In the genomic region with DNA sequence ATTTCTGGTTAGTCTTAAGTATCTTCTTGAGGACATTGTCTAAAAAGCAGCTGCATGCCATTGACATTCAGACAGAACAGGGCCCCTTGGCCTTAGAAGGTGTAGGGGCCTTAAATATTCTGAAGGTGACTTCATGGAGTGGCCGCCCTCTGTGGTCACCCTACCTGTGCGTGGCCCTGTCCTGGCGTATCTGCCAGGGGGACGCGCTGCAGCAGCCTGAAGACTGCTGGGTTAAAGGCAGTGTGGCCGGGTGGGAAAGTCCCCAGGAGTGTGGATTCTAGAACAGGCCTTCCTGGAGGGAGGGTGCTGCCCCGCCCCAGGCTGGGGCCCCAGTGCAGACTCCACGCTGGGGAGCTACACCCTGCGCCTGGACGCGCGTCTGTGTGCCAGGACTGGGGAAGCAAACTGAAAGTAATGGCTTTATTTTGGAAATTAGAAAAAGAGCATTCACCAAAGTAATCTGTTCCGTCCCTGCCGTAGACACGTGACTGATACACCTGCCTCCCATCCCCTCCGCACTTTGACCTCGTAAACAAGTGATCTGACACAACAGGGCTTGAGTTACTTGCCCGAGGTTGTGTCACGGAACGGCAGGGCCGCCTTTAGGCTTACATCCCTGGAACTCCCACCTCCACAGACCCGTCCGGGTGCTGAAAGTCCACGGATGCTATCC, we compare ENCODE assay signal across 8 cellular contexts. TPM values are rescaled to one million over a fixed set of nuclear protein-coding genes. Genes with fewer than 3 reads are reported as not detected.
DNase-seq lines count a peak whose midpoint lies in the region; ATAC-seq and TF ChIP-seq lines count a peak whose summit lies in the region.

No MANE protein-coding gene starts in this region.

- H3K4me1 Mint-ChIP-seq in CD8-positive, alpha-beta T cell (ENCODE audit: low read depth) = peaks cover 53% of the 10 kb centered on the region

- H3K4me1 ChIP-seq in CD8-positive, alpha-beta T cell (ENCODE audit: insufficient read depth, low read length) = peaks cover 23% of the 10 kb centered on the region

- peak overlapping the region; percentile 81 for H3K4me3 Mint-ChIP-seq in CD8-positive, alpha-beta T cell

- H3K36me3 ChIP-seq in CD8-positive, alpha-beta T cell (ENCODE audit: insufficient read depth, low read length) = peaks cover 3% of the 10 kb centered on the region

- no peak for TF ChIP-seq CTCF in CD8-positive, alpha-beta T cell (IDR thresholded peaks at IDR 0.05)
- TF ChIP-seq CTCF in fibroblast of the aortic adventitia (IDR thresholded peaks at IDR 0.05; ENCODE audit: insufficient read depth, low read length) (no peak), retinal pigment epithelial cell (conservative IDR thresholded peaks at IDR 0.05; ENCODE audit: low read depth, low read length) (no peak)

- CTCF ChIA-PET in CD8-positive, alpha-beta T cell (lab: Charles Lee) = no interaction called here

- H3K27me3 Mint-ChIP-seq in CD8-positive, alpha-beta T cell (ENCODE audit: low read depth) = no peaks in the 10 kb centered on the region

- H3K9me3 ChIP-seq in CD8-positive, alpha-beta T cell (ENCODE audit: low read length) = no peaks in the 10 kb centered on the region

- peak in 3 of 7 experiments; percentile 38 to 51 (median 42) for DNase-seq in CD8-positive, alpha-beta T cell
- peak; percentile 36 for DNase-seq in activated T-cell treated with anti-CD3 and anti-CD28 coated beads for 1 hour (ENCODE audit: low read depth)
- no peak for DNase-seq in fibroblast of the aortic adventitia (ENCODE audit: low read depth)
- DNase-seq in retinal pigment epithelial cell (ENCODE audit: low read depth) = no peak
- no peak for DNase-seq in Kasumi-1 (lab: John Stamatoyannopoulos, UW)
- DNase-seq in SKM-1 treated with dmso at 0.1 percent for 144 hours (lab: John Stamatoyannopoulos, UW; ENCODE audit: unreplicated experiment) = no peak
- DNase-seq in NCI-H2107 (lab: John Stamatoyannopoulos, UW) = no peak

- no peaks in the 10 kb centered on the region for H3K27me3 ChIP-seq in CD8-positive, alpha-beta T cell (ENCODE audit: insufficient read depth, low read length)

- H3K4me3 ChIP-seq in CD8-positive, alpha-beta T cell (ENCODE audit: low read depth, low read length) = peak overlapping the region; percentile 61
- H3K4me3 ChIP-seq in fibroblast of the aortic adventitia (ENCODE audit: low read depth, low read length) = peak overlapping the region; percentile 72
- peak overlapping the region; percentile 59 for H3K4me3 ChIP-seq in retinal pigment epithelial cell (ENCODE audit: low read length)

- intact Hi-C loops in CD8-positive, alpha-beta T cell (cut with DNase I, micrococcal nuclease) = loop anchor here (1.0 to 5.0 kb wide), 5 partner anchors 51 to 974 kb away; a partner anchor contains a TSS

- peak; percentile 53 for ATAC-seq in CD8-positive, alpha-beta T cell
- peak; percentile 44 for ATAC-seq in HG03432 (IDR thresholded peaks at IDR 0.05; ENCODE audit: unreplicated experiment)

- H3K36me3 Mint-ChIP-seq in CD8-positive, alpha-beta T cell = peaks cover 26% of the 10 kb centered on the region

- H3K27ac Mint-ChIP-seq in CD8-positive, alpha-beta T cell = peak overlapping the region; percentile 85

- POLR2A ChIA-PET in CD8-positive, alpha-beta T cell (lab: Charles Lee) = interaction anchor here (0.9 to 1.4 kb wide), 3 partner anchors 27 to 55 kb away, joined by 3 to 8 read pairs (median 3); no protein-coding TSS in a partner anchor

- H3K9me3 Mint-ChIP-seq in CD8-positive, alpha-beta T cell = no peaks in the 10 kb centered on the region

- peak overlapping the region; percentile 45 for H3K27ac ChIP-seq in CD8-positive, alpha-beta T cell (ENCODE audit: low read depth, low read length)

RNA-seq across cellular contexts. Expression of a gene that starts 1.8 kb away (rescaled TPM):
- 10 to 100 TPM; 34.6 to 37.5 TPM for total RNA-seq in CD8-positive, alpha-beta T cell
- 16.3 and 29.0 TPM in 2 replicates for total RNA-seq in fibroblast of the aortic adventitia (ENCODE audit: low replicate concordance)
